ENCODE assay signal across 18 cellular contexts in genomic region chr13:75494491-75494890, GRCh38.
"Had no signal": no experiment of that assay in that cellular context is flagged by ENCODE, and none has a peak within 500 bp of the region (broad histone marks: within the 10 kb centered on the region; RNA-seq: fewer than 3 reads in every experiment).

No MANE protein-coding gene starts in this region.

- H3K4me3 ChIP-seq: coronary artery, esophagus squamous epithelium, lower lobe of right lung, right atrium auricular region, skin epidermis, tibial artery, uterus had no signal

- H3K4me3 Mint-ChIP-seq: activated naive CD4-positive, alpha-beta T cell treated with anti-CD3 and anti-CD28 coated beads, Interleukin-2, amount 10 ng/mL, durations not matched to agents 7 days and 5 days; activated T-helper 1 cell treated with anti-CD3 and anti-CD28 coated beads, Interleukin-12 subunit alpha, Interleukin-12 subunit beta, Interleukin-2, Interleukin-4 antibody, amounts not matched to agents 30 ng/mL and 10 ng/mL and 1 ng/mL, durations not matched to agents 14 hours and 24 hours and 36 hours; immature natural killer cell had no signal

- H3K27ac ChIP-seq: coronary artery, esophagus squamous epithelium, lower lobe of right lung, right atrium auricular region, skin epidermis, tibial artery, uterus had no signal

- H3K27ac Mint-ChIP-seq: activated naive CD4-positive, alpha-beta T cell treated with anti-CD3 and anti-CD28 coated beads, Interleukin-2, amount 10 ng/mL, durations not matched to agents 7 days and 5 days; activated T-helper 1 cell treated with anti-CD3 and anti-CD28 coated beads, Interleukin-12 subunit alpha, Interleukin-12 subunit beta, Interleukin-2, Interleukin-4 antibody, amounts not matched to agents 30 ng/mL and 10 ng/mL and 1 ng/mL, durations not matched to agents 14 hours and 24 hours and 36 hours; immature natural killer cell; progenitor cell of endocrine pancreas had no signal

- H3K36me3 Mint-ChIP-seq: activated naive CD4-positive, alpha-beta T cell treated with anti-CD3 and anti-CD28 coated beads, Interleukin-2, amount 10 ng/mL, durations not matched to agents 7 days and 5 days; immature natural killer cell had no signal

- DNase-seq: activated naive CD4-positive, alpha-beta T cell treated with anti-CD3 and anti-CD28 coated beads, Interleukin-2, amount 10 ng/mL, durations not matched to agents 7 days and 5 days; central memory CD4-positive, alpha-beta T cell; esophagus squamous epithelium; glutamatergic neuron; immature natural killer cell; left colon; lower lobe of right lung; stimulated activated CD4-positive, alpha-beta T cell treated with anti-CD3 and anti-CD28 coated beads, Interleukin-4, amount 100 ng/mL, for 24 hours; stimulated activated naive CD4-positive, alpha-beta T cell; T-helper 9 cell; tibial artery; uterus had no signal

- ATAC-seq: activated CD4-positive, CD25-positive, alpha-beta regulatory T cell treated with anti-CD3 and anti-CD28 coated beads, Interleukin-2, amount 50 U/mL, for 24 hours; left colon; lower lobe of right lung had no signal

- H3K27me3 ChIP-seq: esophagus squamous epithelium, right atrium auricular region, tibial artery, uterus had no signal

- H3K36me3 ChIP-seq: esophagus squamous epithelium, lower lobe of right lung, right atrium auricular region, tibial artery had no signal

- H3K4me1 ChIP-seq: right atrium auricular region, tibial artery, uterus had no signal

- H3K9me3 Mint-ChIP-seq: activated naive CD4-positive, alpha-beta T cell treated with anti-CD3 and anti-CD28 coated beads, Interleukin-2, amount 10 ng/mL, durations not matched to agents 7 days and 5 days; activated T-helper 1 cell treated with anti-CD3 and anti-CD28 coated beads, Interleukin-12 subunit alpha, Interleukin-12 subunit beta, Interleukin-2, Interleukin-4 antibody, amounts not matched to agents 30 ng/mL and 10 ng/mL and 1 ng/mL, durations not matched to agents 14 hours and 24 hours and 36 hours; immature natural killer cell had no signal

- H3K9me3 ChIP-seq: esophagus squamous epithelium, lower lobe of right lung, right atrium auricular region, tibial artery, uterus had no signal
